In genomic region chr12:57646659-57647049, GRCh38 we compare ENCODE assay signal across 2 cellular contexts. TPM values are rescaled to one million over a fixed set of nuclear protein-coding genes. Genes with fewer than 3 reads are reported as not detected.
"Had no signal": no experiment of that assay in that cellular context is flagged by ENCODE, and none has a peak within 500 bp of the region (broad histone marks: within the 10 kb centered on the region; RNA-seq: fewer than 3 reads in every experiment).

No MANE protein-coding gene starts in this region.

RNA-seq across cellular contexts. Expression of gene B4GALNT1, which starts 13.7 kb away (rescaled TPM):
- total RNA-seq: bronchial epithelial cell, cardiac muscle cell had no signal
